In the genomic region with DNA sequence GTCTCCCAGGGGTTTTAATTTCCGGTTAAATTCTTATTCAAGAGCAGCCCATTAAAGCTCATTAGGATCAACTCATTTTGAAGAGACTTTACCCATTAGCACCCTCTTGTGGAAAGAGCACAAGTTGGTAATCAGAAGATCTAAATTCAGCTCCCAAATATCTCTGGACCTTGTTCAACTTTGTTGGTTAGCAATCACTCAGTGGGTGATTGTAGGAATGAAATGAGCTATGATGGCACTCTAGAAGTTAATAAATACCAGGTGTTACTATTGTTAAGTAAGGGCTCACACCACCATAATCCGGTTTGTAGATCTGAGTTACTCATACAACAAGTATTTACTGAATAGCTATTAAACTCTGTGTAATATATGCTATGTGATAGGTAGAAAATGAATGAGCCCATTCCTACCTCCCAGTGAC, we compare ENCODE assay signal across 8 cellular contexts. TPM values are rescaled to one million over a fixed set of nuclear protein-coding genes. Genes with fewer than 3 reads are reported as not detected.
A peak's percentile ranks its signal among the peaks of the same experiment; 100 is the strongest.
DNase-seq lines count a peak whose midpoint lies in the region; ATAC-seq and TF ChIP-seq lines count a peak whose summit lies in the region.

No MANE protein-coding gene starts in this region.

- peaks cover 0 to 99% (median 46%) of the 10 kb centered on the region in 9 donors for H3K36me3 ChIP-seq in heart right ventricle
- peaks cover 0 to 45% of the 10 kb centered on the region in 2 donors for H3K36me3 ChIP-seq in gastrocnemius medialis

- DNase-seq in Right ventricle myocardium inferior (ENCODE audit: missing footprints), result no peak
- no peak for DNase-seq in cardiac septum (ENCODE audit: low spot score)
- DNase-seq in NCI-H1417 treated with DMSO at 0.1 percent for 48 hours (lab: John Stamatoyannopoulos, UW), result peak; percentile 3
- no peak for DNase-seq in WTC11 (ENCODE audit: low spot score)
- no peak for DNase-seq in heart right ventricle
- DNase-seq in gastrocnemius medialis, result no peak
- DNase-seq in activated naive CD4-positive, alpha-beta T cell treated with Interleukin-2 at 50 U/mL for 16 hours, result no peak
- DNase-seq in stimulated activated CD4-positive, alpha-beta T cell treated with anti-CD3 and anti-CD28 coated beads, Interleukin-4, amount 100 ng/mL, for 24 hours, result no peak

- intact Hi-C loops in Right ventricle myocardium inferior (cut with DNase I), result loop anchor here (10.0 kb wide), 1 partner anchor 342 kb away; no protein-coding TSS in a partner anchor
- intact Hi-C loops in cardiac septum (cut with DNase I), result loop anchor here (10.0 kb wide), 1 partner anchor 342 kb away; no protein-coding TSS in a partner anchor
- intact Hi-C loops in heart right ventricle (cut with DNase I), result loop anchor here in 6 of 10 donors (5.0 to 10.0 kb wide), 3 partner anchors 342 to 350 kb away; no protein-coding TSS in a partner anchor
- intact Hi-C loops in gastrocnemius medialis (cut with DNase I; ENCODE audit: low total_unique reads), result no loop called here

- H3K4me3 ChIP-seq in heart right ventricle (no peak overlapping the region), gastrocnemius medialis (no peak overlapping the region)

- no peak overlapping the region for H3K27ac ChIP-seq in heart right ventricle
- H3K27ac ChIP-seq in gastrocnemius medialis, result peak overlapping the region in 1 of 4 donors; percentile 12

- no peak overlapping the region for H3K4me3 Mint-ChIP-seq in WTC11

- H3K36me3 Mint-ChIP-seq in WTC11, result peaks cover 23% of the 10 kb centered on the region

- CTCF ChIA-PET in WTC11 (lab: Charles Lee), result interaction anchor here (0.5 to 2.1 kb wide), 39 partner anchors 9 to 637 kb away, joined by 3 to 20 read pairs (median 5); partner anchors contain the start of genes ATXN3, CPSF2, FBLN5 and NDUFB1

- H3K9me3 Mint-ChIP-seq in WTC11, result no peaks in the 10 kb centered on the region

- H3K27me3 ChIP-seq in heart right ventricle, result no peaks in the 10 kb centered on the region
- H3K27me3 ChIP-seq in gastrocnemius medialis, result no peaks in the 10 kb centered on the region

- H3K9me3 ChIP-seq in heart right ventricle, result no peaks in the 10 kb centered on the region
- no peaks in the 10 kb centered on the region for H3K9me3 ChIP-seq in gastrocnemius medialis

- H3K4me1 ChIP-seq in heart right ventricle (peaks cover 0 to 27% (median 8%) of the 10 kb centered on the region in 9 donors), gastrocnemius medialis (no peaks in the 10 kb centered on the region)

- H3K4me1 Mint-ChIP-seq in WTC11, result peaks cover 3% of the 10 kb centered on the region; the same call in 1 of the 2 replicates

- H3K27ac Mint-ChIP-seq in WTC11, result no peak overlapping the region

- H3K27me3 Mint-ChIP-seq in WTC11 (ENCODE audit: low read depth), result no peaks in the 10 kb centered on the region

- TF ChIP-seq CTCF in WTC11 (IDR thresholded peaks at IDR 0.05), result no peak
- peak; percentile 18 to 71 (median 57) for TF ChIP-seq CTCF in heart right ventricle (IDR thresholded peaks at IDR 0.05)
- peak in 3 of 5 experiments; percentile 14 to 54 (median 52) for TF ChIP-seq CTCF in gastrocnemius medialis (IDR thresholded peaks at IDR 0.05 in 4 of 5, conservative IDR thresholded peaks at IDR 0.05 in 1 of 5)

- ATAC-seq in Right ventricle myocardium inferior (peak; percentile 26), WTC11 (peak; percentile 56; the same call in 1 of the 2 replicates), heart right ventricle (peak in 3 of 8 donors; percentile 23 to 53 (median 47)), gastrocnemius medialis (peak in 1 of 2 donors; percentile 61)

- POLR2A ChIA-PET in WTC11 (lab: Charles Lee), result interaction anchor here (1.2 to 1.3 kb wide), 2 partner anchors 43 to 125 kb away, joined by 3 to 6 read pairs; partner anchors contain the start of genes CPSF2 and TRIP11

- TF ChIP-seq POLR2A in gastrocnemius medialis (IDR thresholded peaks at IDR 0.05), result no peak

- 37 to 62% methylated on average over 2 of the region's 2 CpGs for WGBS in heart right ventricle, 2 donors

- in situ Hi-C loops in gastrocnemius medialis (cut with MboI; ENCODE audit: low sequenced_read_pairs in 4 of 4), result loop anchor here in 1 of 4 donors (10.0 kb wide), 1 partner anchor 342 kb away; no protein-coding TSS in a partner anchor

TF ChIP-seq in WTC11, 78 proteins besides CTCF, POLR2A, EP300 and RAD21 (continues in another document):
- TF ChIP-seq, protein P1, sequence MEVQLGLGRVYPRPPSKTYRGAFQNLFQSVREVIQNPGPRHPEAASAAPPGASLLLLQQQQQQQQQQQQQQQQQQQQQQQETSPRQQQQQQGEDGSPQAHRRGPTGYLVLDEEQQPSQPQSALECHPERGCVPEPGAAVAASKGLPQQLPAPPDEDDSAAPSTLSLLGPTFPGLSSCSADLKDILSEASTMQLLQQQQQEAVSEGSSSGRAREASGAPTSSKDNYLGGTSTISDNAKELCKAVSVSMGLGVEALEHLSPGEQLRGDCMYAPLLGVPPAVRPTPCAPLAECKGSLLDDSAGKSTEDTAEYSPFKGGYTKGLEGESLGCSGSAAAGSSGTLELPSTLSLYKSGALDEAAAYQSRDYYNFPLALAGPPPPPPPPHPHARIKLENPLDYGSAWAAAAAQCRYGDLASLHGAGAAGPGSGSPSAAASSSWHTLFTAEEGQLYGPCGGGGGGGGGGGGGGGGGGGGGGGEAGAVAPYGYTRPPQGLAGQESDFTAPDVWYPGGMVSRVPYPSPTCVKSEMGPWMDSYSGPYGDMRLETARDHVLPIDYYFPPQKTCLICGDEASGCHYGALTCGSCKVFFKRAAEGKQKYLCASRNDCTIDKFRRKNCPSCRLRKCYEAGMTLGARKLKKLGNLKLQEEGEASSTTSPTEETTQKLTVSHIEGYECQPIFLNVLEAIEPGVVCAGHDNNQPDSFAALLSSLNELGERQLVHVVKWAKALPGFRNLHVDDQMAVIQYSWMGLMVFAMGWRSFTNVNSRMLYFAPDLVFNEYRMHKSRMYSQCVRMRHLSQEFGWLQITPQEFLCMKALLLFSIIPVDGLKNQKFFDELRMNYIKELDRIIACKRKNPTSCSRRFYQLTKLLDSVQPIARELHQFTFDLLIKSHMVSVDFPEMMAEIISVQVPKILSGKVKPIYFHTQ (CRISPR knock-in tag; IDR thresholded peaks at IDR 0.05), result no peak
- TF ChIP-seq ZNF219 (CRISPR knock-in tag; IDR thresholded peaks at IDR 0.05; ENCODE audit: borderline replicate concordance), result no peak
- TF ChIP-seq RELA (CRISPR knock-in tag; IDR thresholded peaks at IDR 0.05; ENCODE audit: borderline replicate concordance), result no peak
- no peak for TF ChIP-seq FOXJ3 (CRISPR knock-in tag; IDR thresholded peaks at IDR 0.05; ENCODE audit: borderline replicate concordance)
- no peak for TF ChIP-seq NR2C2 (CRISPR knock-in tag; IDR thresholded peaks at IDR 0.05)
- TF ChIP-seq CREB1 (CRISPR knock-in tag; IDR thresholded peaks at IDR 0.05), result no peak
- no peak for TF ChIP-seq ZNF317 (CRISPR knock-in tag; IDR thresholded peaks at IDR 0.05; ENCODE audit: borderline replicate concordance, low read depth)
- TF ChIP-seq MLX (CRISPR knock-in tag; IDR thresholded peaks at IDR 0.05), result no peak
- no peak for TF ChIP-seq FOXP1 (CRISPR knock-in tag; IDR thresholded peaks at IDR 0.05; ENCODE audit: borderline replicate concordance)
- TF ChIP-seq GTF2I (CRISPR knock-in tag; conservative IDR thresholded peaks at IDR 0.05), result no peak
- TF ChIP-seq ELF4 (CRISPR knock-in tag; IDR thresholded peaks at IDR 0.05; ENCODE audit: low read depth), result no peak
- TF ChIP-seq PREB (CRISPR knock-in tag; IDR thresholded peaks at IDR 0.05; ENCODE audit: borderline replicate concordance), result no peak

RNA-seq across cellular contexts. Expression of gene TRIP11, which starts 42.9 kb away (rescaled TPM):
- total RNA-seq in Right ventricle myocardium inferior, result 51.2 TPM
- total RNA-seq in cardiac septum, result 68.0 TPM
- total RNA-seq in WTC11 (2021), result 32.9 to 36.5 TPM (median 34.4 TPM) in 3 replicates
- total RNA-seq in heart right ventricle, result 10 to 100 TPM; 46.5 to 73.3 (median 59.7) TPM
- polyA plus RNA-seq in heart right ventricle, result 1 to 10 TPM; 4.0 to 8.1 TPM
- total RNA-seq in gastrocnemius medialis, result 10 to 100 TPM; 22.0 to 39.6 (median 30.2) TPM

RNA-seq across cellular contexts. Expression of gene FBLN5, which starts 49.5 kb away (rescaled TPM):
- 85.3 TPM for total RNA-seq in Right ventricle myocardium inferior
- 31.8 TPM for total RNA-seq in cardiac septum
- 2.7 to 4.0 TPM (median 3.6 TPM) in 3 replicates for total RNA-seq in WTC11 (2021)
- total RNA-seq in heart right ventricle, result 10 to 100 TPM; 25.3 to 91.5 (median 36.6) TPM
- 10 to 100 TPM; 46.5 to 65.9 TPM for polyA plus RNA-seq in heart right ventricle
- total RNA-seq in gastrocnemius medialis, result 10 to 100 TPM; 19.6 to 36.8 (median 27.3) TPM
